ENCODE assay signal across 8 cellular contexts in the genomic region with DNA sequence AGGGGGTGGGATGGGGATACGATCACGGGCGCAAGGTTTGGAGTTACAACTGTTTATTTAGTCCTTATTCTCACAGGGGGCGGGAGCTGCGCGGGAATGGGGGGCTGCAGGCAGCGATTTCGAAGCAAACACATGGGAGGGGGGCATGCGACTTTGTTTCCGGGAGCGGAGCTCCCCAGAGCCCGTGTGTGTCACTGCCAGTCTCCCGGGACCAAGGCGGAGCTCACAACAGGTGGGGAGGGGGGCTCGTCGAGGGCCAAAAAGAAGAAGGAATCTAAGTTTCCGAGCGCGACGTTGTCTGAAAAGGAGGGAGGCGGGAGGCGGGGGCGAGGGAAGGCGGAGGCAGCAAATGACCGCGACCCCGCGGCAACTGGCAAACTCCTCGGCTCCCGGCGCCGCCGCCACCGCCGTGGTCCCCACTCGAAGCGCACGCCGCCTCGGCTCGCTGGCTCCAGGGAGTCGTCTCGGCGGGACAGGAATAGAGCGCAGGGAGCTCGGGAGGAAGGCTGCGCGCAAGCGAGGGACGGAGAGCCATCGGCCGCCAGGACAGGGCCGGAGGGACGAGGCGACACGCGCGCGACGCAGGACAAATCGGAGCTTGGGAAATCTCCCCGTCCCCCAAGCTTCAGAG. TPM values are rescaled to one million over a fixed set of nuclear protein-coding genes. Genes with fewer than 3 reads are reported as not detected.
DNase-seq lines count a peak whose midpoint lies in the region; ATAC-seq, FAIRE-seq and TF ChIP-seq lines count a peak whose summit lies in the region.

No MANE protein-coding gene starts in this region.

- H3K36me3 ChIP-seq in KMS-11 (ENCODE audit: insufficient read depth), result no peaks in the 10 kb centered on the region
- no peaks in the 10 kb centered on the region for H3K36me3 ChIP-seq in bronchial epithelial cell (ENCODE audit: control insufficient read depth, insufficient read depth, low read length)
- H3K36me3 ChIP-seq in skeletal muscle satellite cell (ENCODE audit: insufficient read depth, low read length), result no peaks in the 10 kb centered on the region

- TF ChIP-seq CTCF in KMS-11 (conservative IDR thresholded peaks at IDR 0.05; ENCODE audit: low read depth, low read length), result no peak
- TF ChIP-seq CTCF in bronchial epithelial cell (IDR thresholded peaks at IDR 0.05; ENCODE audit: insufficient read depth, low read length, severe bottlenecking), result no peak

- H3K4me1 Mint-ChIP-seq in immature natural killer cell, result peaks cover 29 to 57% of the 10 kb centered on the region in 2 donors

- H3K27ac Mint-ChIP-seq in immature natural killer cell, result peak overlapping the region in 5 of 6 donors; percentile 66 to 78 (median 76)

- H3K79me2 ChIP-seq in KMS-11 (ENCODE audit: insufficient read depth, low read depth), result no peaks in the 10 kb centered on the region

- peaks cover 12 to 29% (median 23%) of the 10 kb centered on the region in 3 donors for H3K27me3 Mint-ChIP-seq in immature natural killer cell (ENCODE audit: low read depth in 3 of 3)

- H3K9me3 Mint-ChIP-seq in immature natural killer cell, result no peaks in the 10 kb centered on the region

- no peaks in the 10 kb centered on the region for H3K9me3 ChIP-seq in skeletal muscle satellite cell (replicated peaks; ENCODE audit: low read length)

- H3K9ac ChIP-seq in KMS-11, result peak overlapping the region; percentile 75; the same call in 1 of the 2 replicates
- H3K9ac ChIP-seq in skeletal muscle satellite cell (ENCODE audit: low read depth, low read length), result peak overlapping the region; percentile 90

- H3K27me3 ChIP-seq in KMS-11 (ENCODE audit: insufficient read depth, low read depth), result no peaks in the 10 kb centered on the region
- H3K27me3 ChIP-seq in bronchial epithelial cell (ENCODE audit: control insufficient read depth, insufficient read depth, low read length), result no peaks in the 10 kb centered on the region
- H3K27me3 ChIP-seq in skeletal muscle satellite cell (ENCODE audit: control insufficient read depth, insufficient read depth, low read length), result no peaks in the 10 kb centered on the region

- no peak overlapping the region for H3K4me3 ChIP-seq in KMS-11 (IDR thresholded peaks at IDR 0.05; ENCODE audit: insufficient read depth, low read depth, low read length)
- peak overlapping the region; percentile 85 for H3K4me3 ChIP-seq in bronchial epithelial cell (ENCODE audit: low read depth, low read length)
- H3K4me3 ChIP-seq in skeletal muscle satellite cell (ENCODE audit: low read length), result peak overlapping the region; percentile 85

- H4K20me1 ChIP-seq in KMS-11 (ENCODE audit: insufficient read depth), result no peaks in the 10 kb centered on the region

- DNase-seq in Ammon's horn (ENCODE audit: low spot score) (peak; percentile 44), UCSD-AML1 (lab: John Stamatoyannopoulos, UW; ENCODE audit: unreplicated experiment) (peak; percentile 78), bronchial epithelial cell (ENCODE audit: low read depth) (no peak), immature natural killer cell (peak; percentile 22 to 28 (median 25)), occipital lobe (lab: John Stamatoyannopoulos, UW) (no peak)

- no peak for ATAC-seq in HG03139 (IDR thresholded peaks at IDR 0.05; ENCODE audit: unreplicated experiment)

- peaks cover 12% of the 10 kb centered on the region for H3K4me1 ChIP-seq in KMS-11 (ENCODE audit: low read depth, poor library complexity, severe bottlenecking)
- H3K4me1 ChIP-seq in skeletal muscle satellite cell (ENCODE audit: control insufficient read depth, insufficient read depth, low read length), result peaks cover 56% of the 10 kb centered on the region

- peak overlapping the region; percentile 67 for H2AFZ ChIP-seq in KMS-11 (ENCODE audit: low read depth)

- H3K4me2 ChIP-seq in KMS-11, result peak overlapping the region; percentile 33; the same call in 1 of the 2 replicates
- H3K4me2 ChIP-seq in skeletal muscle satellite cell (ENCODE audit: low read length), result peak overlapping the region; percentile 95

- H3K36me3 Mint-ChIP-seq in immature natural killer cell, result peaks cover 2 to 3% (median 2%) of the 10 kb centered on the region in 3 donors

- peak overlapping the region; percentile 92 to 96 (median 93) for H3K4me3 Mint-ChIP-seq in immature natural killer cell

- FAIRE-seq in bronchial epithelial cell (lab: Jason Lieb, UNC), result no peak

- no peak overlapping the region for H3K27ac ChIP-seq in KMS-11

RNA-seq across cellular contexts. Expression of gene FOXP1, which starts 1.4 kb away (rescaled TPM):
- 33.2 and 33.3 TPM in 2 replicates for total RNA-seq in bronchial epithelial cell
- 100 to 1,000 TPM in 1 of 3 donors, 10 to 100 TPM in 2; 68.2 to 133 (median 84.0) TPM for polyA plus RNA-seq in immature natural killer cell
- total RNA-seq in skeletal muscle satellite cell (2012; rRNA removed), result 42.6 and 49.4 TPM in 2 replicates
- 168 TPM for total RNA-seq in occipital lobe

Comparison
In these comparisons a context has a peak if more than half of its experiments do, and no peak if none do; other contexts are left out.
1. DNase-seq: peak in Ammon's horn (single experiment), UCSD-AML1 (single experiment) and immature natural killer cell (3 of 3); none in bronchial epithelial cell (single experiment) and occipital lobe (single experiment).